In the genomic region with DNA sequence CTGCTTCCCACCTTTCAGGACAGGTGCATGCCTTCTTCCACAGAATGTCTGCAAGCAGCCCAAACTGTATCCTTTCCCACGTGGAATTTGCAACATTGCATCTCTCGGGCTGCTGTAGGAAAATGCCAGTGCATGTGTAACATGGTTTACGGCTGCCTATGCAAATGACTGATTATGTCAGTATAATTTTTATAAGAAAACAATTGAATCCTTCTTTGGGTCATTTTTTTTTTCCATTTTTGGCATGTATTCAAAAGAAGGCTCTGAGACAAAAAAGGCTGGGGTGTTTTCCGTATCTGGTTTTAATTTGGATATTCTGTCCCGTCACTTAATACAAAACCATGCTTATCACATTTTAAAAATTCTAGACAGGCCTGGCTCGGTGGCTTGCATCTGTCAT, we compare ENCODE assay signal across 7 cellular contexts. TPM values are rescaled to one million over a fixed set of nuclear protein-coding genes. Genes with fewer than 3 reads are reported as not detected.
"Had no signal": no experiment of that assay in that cellular context is flagged by ENCODE, and none has a peak within 500 bp of the region (broad histone marks: within the 10 kb centered on the region; RNA-seq: fewer than 3 reads in every experiment).

No MANE protein-coding gene starts in this region.

RNA-seq across cellular contexts. Expression of a gene that starts 0.5 kb away (rescaled TPM):
- total RNA-seq: K562, M059J, NCI-H460, PC-3, Peyer's patch, Right ventricle myocardium superior, SJSA1 had no signal
- polyA plus RNA-seq: K562 had no signal
